In the genomic region with DNA sequence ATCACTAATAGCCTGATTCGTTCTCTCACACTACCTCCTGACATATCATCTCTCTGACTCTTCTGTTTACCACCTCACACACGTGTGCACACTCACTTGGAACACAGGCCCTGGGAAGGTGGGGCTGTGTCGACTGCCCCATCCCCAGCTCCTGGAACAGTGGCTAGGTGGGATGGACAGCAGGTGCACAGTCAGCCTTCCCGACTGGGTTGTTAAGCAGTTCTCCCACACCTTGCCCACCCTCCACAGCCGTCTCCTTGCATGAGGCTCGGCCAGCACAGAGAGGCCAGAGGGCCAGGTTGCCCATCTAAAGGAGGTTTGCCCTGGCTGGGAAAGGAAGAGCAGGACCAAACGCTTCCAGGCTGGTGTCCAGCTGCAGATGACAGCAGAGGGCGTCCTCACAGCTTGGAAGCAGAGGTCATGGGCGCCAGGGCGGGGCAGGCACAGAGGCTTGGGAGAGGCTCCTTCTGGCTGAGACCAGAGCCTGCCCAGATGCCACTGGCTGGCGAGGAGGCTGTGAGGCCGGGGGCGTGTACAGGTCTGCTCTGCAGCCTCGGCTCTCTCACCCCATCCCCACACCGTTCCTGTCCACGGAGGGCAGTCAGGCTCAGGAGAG, we compare ENCODE assay signal across 9 cellular contexts.
DNase-seq lines count a peak whose midpoint lies in the region; ATAC-seq and TF ChIP-seq lines count a peak whose summit lies in the region.
"Had no signal": no experiment of that assay in that cellular context is flagged by ENCODE, and none has a peak within 500 bp of the region (broad histone marks: within the 10 kb centered on the region; RNA-seq: fewer than 3 reads in every experiment).

No MANE protein-coding gene starts in this region.

- no peak overlapping the region for H3K27ac ChIP-seq in aorta (ENCODE audit: low read depth in 1 of 2, low read length in 2 of 2)
- H3K27ac ChIP-seq: thoracic aorta had no signal

- 68 to 79% methylated on average over 16 of the region's 16 CpGs for WGBS in aorta, 2 donors

- H3K9me3 ChIP-seq in aorta (ENCODE audit: control insufficient read depth, low read length): no peaks in the 10 kb centered on the region
- H3K9me3 ChIP-seq: thoracic aorta had no signal

- H3K27me3 Mint-ChIP-seq in brain (peaks cover 4% of the 10 kb centered on the region), T-cell (no peaks in the 10 kb centered on the region)

- H3K36me3 ChIP-seq in kidney epithelial cell (ENCODE audit: control insufficient read depth, insufficient read depth, low read length) (no peaks in the 10 kb centered on the region), aorta (ENCODE audit: control insufficient read depth in 1 of 2, insufficient read depth in 2 of 2, low read length in 1 of 2) (no peaks in the 10 kb centered on the region)
- H3K36me3 ChIP-seq: thoracic aorta had no signal

- H3K4me3 ChIP-seq in AG09309 (ENCODE audit: control insufficient read depth, low read depth, low read length) (no peak overlapping the region), kidney epithelial cell (ENCODE audit: low read depth, low read length) (no peak overlapping the region), aorta (ENCODE audit: low read length in 2 of 2) (no peak overlapping the region)
- H3K4me3 ChIP-seq: thoracic aorta had no signal

- TF ChIP-seq CTCF in AG09309 (IDR thresholded peaks at IDR 0.05; ENCODE audit: control insufficient read depth, insufficient read depth, low read depth, low read length, missing control alignments): peak; percentile 66
- no peak for TF ChIP-seq CTCF in brain (conservative IDR thresholded peaks at IDR 0.05)
- peak; percentile 63 for TF ChIP-seq CTCF in kidney epithelial cell (IDR thresholded peaks at IDR 0.05; ENCODE audit: insufficient read depth, low read length, poor library complexity, severe bottlenecking)

- CTCF ChIA-PET in T-cell (lab: Charles Lee): no interaction called here

- H3K36me3 Mint-ChIP-seq in brain (peaks cover 12% of the 10 kb centered on the region), T-cell (no peaks in the 10 kb centered on the region)

- H3K4me1 Mint-ChIP-seq in brain (no peaks in the 10 kb centered on the region), T-cell (no peaks in the 10 kb centered on the region)

- no peaks in the 10 kb centered on the region for H3K4me1 ChIP-seq in aorta (ENCODE audit: control insufficient read depth in 1 of 2, insufficient read depth in 2 of 2, low read length in 2 of 2)

- no peaks in the 10 kb centered on the region for H3K27me3 ChIP-seq in kidney epithelial cell (ENCODE audit: control insufficient read depth, insufficient read depth, low read length)
- no peaks in the 10 kb centered on the region for H3K27me3 ChIP-seq in aorta (ENCODE audit: control insufficient read depth in 1 of 2, insufficient read depth in 2 of 2, low read length in 1 of 2)

- POLR2A ChIA-PET in T-cell (lab: Charles Lee): no interaction called here

- H3K27ac Mint-ChIP-seq in brain (peak overlapping the region in 4 of 5 experiments; percentile 1 to 54 (median 14)), T-cell (no peak overlapping the region)

- no peak overlapping the region for H3K4me3 Mint-ChIP-seq in brain
- H3K4me3 Mint-ChIP-seq in T-cell: no peak overlapping the region

- DNase-seq in AG09309 (ENCODE audit: low read depth): peak; percentile 18
- DNase-seq in HS-27A (ENCODE audit: low read depth): peak; percentile 56
- DNase-seq in kidney epithelial cell (ENCODE audit: low read depth): no peak
- peak in 1 of 2 donors; percentile 70 for DNase-seq in aorta
- no peak for DNase-seq in KG1 (lab: John Stamatoyannopoulos, UW)
- DNase-seq in T-cell: no peak
- DNase-seq in NK-92 (lab: John Stamatoyannopoulos, UW; ENCODE audit: unreplicated experiment): no peak

- ATAC-seq in aorta (ENCODE audit: low FRiP score) (peak; percentile 6), T-cell (replicated peaks in 1 of 4) (no peak)

- intact Hi-C loops in aorta (cut with DNase I): no loop called here

- H3K9me3 Mint-ChIP-seq in brain (peaks cover 0 to 2% (median 0%) of the 10 kb centered on the region in 5 experiments), T-cell (no peaks in the 10 kb centered on the region)

Comparison
In these comparisons a context has a peak if more than half of its experiments do, and no peak if none do; other contexts are left out.
1. DNase-seq: peak in AG09309 (single experiment) and HS-27A (single experiment); none in kidney epithelial cell (single experiment), KG1 (single experiment), T-cell (0 of 34) and NK-92 (single experiment).
2. CTCF ChIP-seq: peak in AG09309 (single experiment) and kidney epithelial cell (single experiment); none in brain (0 of 2).
3. H3K27ac Mint-ChIP-seq: peak in brain (4 of 5); none in T-cell (0 of 2).